ENCODE assay signal across 11 cellular contexts in genomic region chr16:23026777-23027362, GRCh38.
DNase-seq lines count a peak whose midpoint lies in the region; ATAC-seq and TF ChIP-seq lines count a peak whose summit lies in the region.
"Had no signal": no experiment of that assay in that cellular context is flagged by ENCODE, and none has a peak within 500 bp of the region (broad histone marks: within the 10 kb centered on the region; RNA-seq: fewer than 3 reads in every experiment).

No MANE protein-coding gene starts in this region.

- TF ChIP-seq CTCF in cardiac muscle cell (IDR thresholded peaks at IDR 0.05; ENCODE audit: low read depth, low read length) (no peak), body of pancreas (IDR thresholded peaks at IDR 0.05) (no peak)

- ATAC-seq in left cardiac atrium (no peak), body of pancreas (no peak)

- H3K4me1 ChIP-seq in cardiac muscle cell (ENCODE audit: low read depth) (no peaks in the 10 kb centered on the region), body of pancreas (no peaks in the 10 kb centered on the region)
- H3K4me1 ChIP-seq: Peyer's patch had no signal

- H3K4me3 ChIP-seq in cardiac muscle cell = no peak overlapping the region
- H3K4me3 ChIP-seq in body of pancreas = no peak overlapping the region
- H3K4me3 ChIP-seq: Peyer's patch had no signal

- H3K36me3 ChIP-seq in cardiac muscle cell = no peaks in the 10 kb centered on the region
- no peaks in the 10 kb centered on the region for H3K36me3 ChIP-seq in body of pancreas (replicated peaks in 1 of 2; ENCODE audit: insufficient read depth in 1 of 2, low read depth in 2 of 2)
- H3K36me3 ChIP-seq: Peyer's patch had no signal

- DNase-seq in cardiac muscle cell (ENCODE audit: low read depth in 1 of 2, low spot score in 1 of 2) (peak; percentile 15 to 79), left cardiac atrium (no peak), SK-MEL-5 (ENCODE audit: low read depth, low spot score) (peak; percentile 26), germinal center (ENCODE audit: low spot score) (peak; percentile 6), NCI-H226 (no peak), body of pancreas (no peak), Ammon's horn (ENCODE audit: low spot score) (no peak), DMS79 (lab: John Stamatoyannopoulos, UW) (no peak)
- DNase-seq: Peyer's patch; stimulated activated naive CD4-positive, alpha-beta T cell had no signal

- no peaks in the 10 kb centered on the region for H3K9me3 ChIP-seq in cardiac muscle cell (ENCODE audit: low read depth)
- no peaks in the 10 kb centered on the region for H3K9me3 ChIP-seq in body of pancreas
- H3K9me3 ChIP-seq: Peyer's patch had no signal

- H3K27me3 ChIP-seq in cardiac muscle cell = no peaks in the 10 kb centered on the region
- no peaks in the 10 kb centered on the region for H3K27me3 ChIP-seq in body of pancreas
- H3K27me3 ChIP-seq: Peyer's patch had no signal

- 15 to 18% methylated on average over 4 of the region's 4 CpGs for WGBS in body of pancreas, 2 donors

- intact Hi-C loops in left cardiac atrium (cut with DNase I) = no loop called here
- intact Hi-C loops in body of pancreas (cut with DNase I) = no loop called here

- H3K27ac ChIP-seq in cardiac muscle cell (no peak overlapping the region), body of pancreas (no peak overlapping the region)
- H3K27ac ChIP-seq: C4-2B, Peyer's patch had no signal

- no peak for TF ChIP-seq POLR2A in body of pancreas (IDR thresholded peaks at IDR 0.05)

- in situ Hi-C loops in SK-MEL-5 (cut with HindIII; ENCODE audit: low pct_unique_long_range_greater_than_20kb, low sequenced_read_pairs) = no loop called here

Comparison
In these comparisons a context has a peak if more than half of its experiments do, and no peak if none do; other contexts are left out.
1. DNase-seq: peak in cardiac muscle cell (2 of 2), SK-MEL-5 (single experiment) and germinal center (single experiment); none in left cardiac atrium (single experiment), NCI-H226 (single experiment), body of pancreas (0 of 4), Ammon's horn (single experiment) and DMS79 (single experiment).